Comparison of ENCODE assay signal across 24 cellular contexts in the genomic region with DNA sequence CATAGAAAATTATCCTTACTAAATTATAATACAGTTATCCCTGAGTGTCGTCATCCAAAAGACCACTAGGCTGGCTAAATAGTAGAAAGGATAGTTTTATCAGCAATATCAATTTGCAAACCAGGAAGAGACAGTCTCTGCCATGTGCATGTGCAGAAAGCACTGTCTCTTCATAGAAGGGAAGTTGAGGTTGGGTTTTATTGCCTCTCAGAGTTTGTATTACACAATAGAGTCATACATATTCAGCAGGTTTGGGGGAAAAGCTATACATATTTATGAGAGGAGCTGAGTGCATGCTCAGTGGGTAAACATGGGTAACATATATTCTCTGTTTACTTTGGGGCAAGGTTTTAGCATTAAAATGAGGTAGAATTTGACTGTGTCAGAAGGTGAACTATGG.
DNase-seq lines count a peak whose midpoint lies in the region; ATAC-seq and TF ChIP-seq lines count a peak whose summit lies in the region.
"Had no signal": no experiment of that assay in that cellular context is flagged by ENCODE, and none has a peak within 500 bp of the region (broad histone marks: within the 10 kb centered on the region; RNA-seq: fewer than 3 reads in every experiment).

No MANE protein-coding gene starts in this region.

- H3K9me3 ChIP-seq in SK-N-MC (ENCODE audit: low read depth, low read length) (no peaks in the 10 kb centered on the region), neutrophil (no peaks in the 10 kb centered on the region)
- H3K9me3 ChIP-seq: tibial nerve had no signal

- H3K4me1 ChIP-seq in neutrophil (ENCODE audit: control insufficient read depth in 1 of 2, insufficient read depth in 1 of 2, low read depth in 1 of 2, low read length in 1 of 2): peaks cover 75 to 82% of the 10 kb centered on the region in 2 experiments
- H3K4me1 ChIP-seq: tibial nerve had no signal

- H3K27ac ChIP-seq in SK-N-MC (peak overlapping the region; percentile 88), neutrophil (peak overlapping the region; percentile 75)
- H3K27ac ChIP-seq: GM23248, tibial nerve had no signal

- no peak overlapping the region for H3K4me3 ChIP-seq in NB4 (ENCODE audit: low read depth, low read length)
- peak overlapping the region; percentile 69 for H3K4me3 ChIP-seq in SK-N-MC
- no peak overlapping the region for H3K4me3 ChIP-seq in neutrophil (ENCODE audit: low read depth in 1 of 2, low read length in 1 of 2)
- H3K4me3 ChIP-seq: GM23248, tibial nerve had no signal

- no peak for ATAC-seq in GM18519 (IDR thresholded peaks at IDR 0.05; ENCODE audit: low FRiP score, unreplicated experiment)

- TF ChIP-seq CTCF in NB4 (IDR thresholded peaks at IDR 0.05; ENCODE audit: low read depth, low read length) (no peak), neutrophil (IDR thresholded peaks at IDR 0.05) (no peak)

- H3K27me3 ChIP-seq in neutrophil: no peaks in the 10 kb centered on the region
- H3K27me3 ChIP-seq: tibial nerve had no signal

- no peak overlapping the region for H3K9ac ChIP-seq in SK-N-MC (ENCODE audit: insufficient read length)
- H3K9ac ChIP-seq: GM23248 had no signal

- TF ChIP-seq POLR2A in NB4 (IDR thresholded peaks at IDR 0.05; ENCODE audit: extremely low read depth, insufficient read length): no peak

- no peaks in the 10 kb centered on the region for H3K36me3 ChIP-seq in SK-N-MC (ENCODE audit: insufficient read depth, low read length)
- H3K36me3 ChIP-seq in neutrophil: no peaks in the 10 kb centered on the region
- H3K36me3 ChIP-seq: tibial nerve had no signal

- DNase-seq in DMS53 (lab: John Stamatoyannopoulos, UW): peak; percentile 6
- DNase-seq in DMS53 treated with DMSO at 0.1 percent for 48 hours (lab: John Stamatoyannopoulos, UW; ENCODE audit: unreplicated experiment): no peak
- peak; percentile 93 for DNase-seq in NB4 (ENCODE audit: low read depth)
- DNase-seq in SK-N-MC (ENCODE audit: low read depth, low spot score): peak; percentile 96
- DNase-seq in activated CD4-positive, CD25-positive, alpha-beta regulatory T cell (lab: John Stamatoyannopoulos, UW): no peak
- DNase-seq in NCI-H146 treated with DMSO at 0.1 percent for 48 hours (lab: John Stamatoyannopoulos, UW; ENCODE audit: unreplicated experiment): no peak
- DNase-seq: 8988T; activated B cell treated with CpG ODN at 0.5 μM for 24 hours; activated CD4-positive, alpha-beta memory T cell treated with anti-CD3 and anti-CD28 coated beads for 36 hours; activated CD8-positive, alpha-beta memory T cell treated with anti-CD3 and anti-CD28 coated beads, Interleukin-2, amount 50 U/mL, for 48 hours; activated naive CD8-positive, alpha-beta T cell treated with anti-CD3 and anti-CD28 coated beads for 36 hours; CD8-positive, alpha-beta memory T cell; central memory CD4-positive, alpha-beta T cell; dermis blood vessel endothelial cell; GDM1; GM23248; NCI-H1092; NCI-H187 treated with DMSO at 0.1 percent for 48 hours; NCI-H69; nephron progenitor cell; T-helper 9 cell had no signal

Comparison
In these comparisons a context has a peak if more than half of its experiments do, and no peak if none do; other contexts are left out.
1. DNase-seq: peak in DMS53 (single experiment), NB4 (single experiment) and SK-N-MC (single experiment); none in DMS53 treated with DMSO at 0.1 percent for 48 hours (single experiment), activated CD4-positive, CD25-positive, alpha-beta regulatory T cell (0 of 4) and NCI-H146 treated with DMSO at 0.1 percent for 48 hours (single experiment).